In genomic region chr11:57597971-57598830, GRCh38 we compare ENCODE assay signal across 8 cellular contexts. TPM values are rescaled to one million over a fixed set of nuclear protein-coding genes. Genes with fewer than 3 reads are reported as not detected.
DNase-seq lines count a peak whose midpoint lies in the region; FAIRE-seq and TF ChIP-seq lines count a peak whose summit lies in the region.

No MANE protein-coding gene starts in this region.

- no peaks in the 10 kb centered on the region for H3K9me3 Mint-ChIP-seq in MCF 10A (ENCODE audit: unreplicated experiment)
- no peaks in the 10 kb centered on the region for H3K9me3 Mint-ChIP-seq in activated naive CD4-positive, alpha-beta T cell treated with anti-CD3 and anti-CD28 coated beads for 36 hours

- peak overlapping the region; percentile 35 for H3K9ac ChIP-seq in skeletal muscle satellite cell (ENCODE audit: low read depth, low read length)

- no TSS peak for BruUV-seq in MCF 10A (replicated peaks; lab: Mats Ljungman, UMichigan)

- no peaks in the 10 kb centered on the region for H3K9me3 ChIP-seq in skeletal muscle satellite cell (replicated peaks; ENCODE audit: low read length)

- no peak for FAIRE-seq in H54 (lab: Jason Lieb, UNC)

- H3K4me1 Mint-ChIP-seq in MCF 10A (ENCODE audit: insufficient read depth, unreplicated experiment), result peaks cover 8% of the 10 kb centered on the region
- H3K4me1 Mint-ChIP-seq in activated naive CD4-positive, alpha-beta T cell treated with anti-CD3 and anti-CD28 coated beads for 36 hours (ENCODE audit: low read depth), result peaks cover 3% of the 10 kb centered on the region

- no peak overlapping the region for H3K27ac Mint-ChIP-seq in MCF 10A (ENCODE audit: low read depth, unreplicated experiment)
- no peak overlapping the region for H3K27ac Mint-ChIP-seq in activated naive CD4-positive, alpha-beta T cell treated with anti-CD3 and anti-CD28 coated beads for 36 hours

- H3K4me1 ChIP-seq in skeletal muscle satellite cell (ENCODE audit: control insufficient read depth, insufficient read depth, low read length), result peaks cover 13% of the 10 kb centered on the region

- peak overlapping the region; percentile 59 for H3K4me2 ChIP-seq in skeletal muscle satellite cell (ENCODE audit: low read length)

- H3K4me3 Mint-ChIP-seq in MCF 10A (ENCODE audit: unreplicated experiment), result peak overlapping the region; percentile 23
- H3K4me3 Mint-ChIP-seq in activated naive CD4-positive, alpha-beta T cell treated with anti-CD3 and anti-CD28 coated beads for 36 hours, result no peak overlapping the region

- no peak for TF ChIP-seq POLR2A in H54 (IDR thresholded peaks at IDR 0.05; ENCODE audit: low read depth, low read length)

- CTCF ChIA-PET in MCF 10A (lab: Yijun Ruan, JAX), result no interaction called here
- CTCF ChIA-PET in activated naive CD4-positive, alpha-beta T cell treated with anti-CD3 and anti-CD28 coated beads for 36 hours (lab: Charles Lee), result interaction anchor here (0.9 kb wide), 1 partner anchor 9 kb away, joined by 3 read pairs; no protein-coding TSS in a partner anchor

- intact Hi-C loops in MCF 10A (cut with micrococcal nuclease), result no loop called here
- intact Hi-C loops in activated naive CD4-positive, alpha-beta T cell treated with anti-CD3 and anti-CD28 coated beads for 36 hours (cut with micrococcal nuclease), result no loop called here

- no peak for TF ChIP-seq CTCF in MCF 10A (IDR thresholded peaks at IDR 0.05; ENCODE audit: unreplicated experiment)

- POLR2A ChIA-PET in MCF 10A (lab: Yijun Ruan, JAX), result interaction anchor here (1.9 kb wide), 1 partner anchor 21 kb away, joined by 4 read pairs; no protein-coding TSS in a partner anchor

- peaks cover 37% of the 10 kb centered on the region for H3K27me3 ChIP-seq in skeletal muscle satellite cell (ENCODE audit: control insufficient read depth, insufficient read depth, low read length)

- DNase-seq in H54 (ENCODE audit: insufficient read length, low spot score) (peak; percentile 74), MCF 10A (ENCODE audit: unreplicated experiment) (no peak), iPS-NIHi7 (ENCODE audit: extremely low spot score) (peak; percentile 95), glomerular visceral epithelial cell (ENCODE audit: extremely low spot score) (no peak), RPMI8226 (no peak)
- DNase-seq in activated CD4-positive, alpha-beta T cell treated with anti-CD3 and anti-CD28 coated beads for 48 hours, result no peak
- no peak for DNase-seq in activated naive CD4-positive, alpha-beta T cell treated with anti-CD3 and anti-CD28 coated beads for 36 hours

- H3K36me3 ChIP-seq in skeletal muscle satellite cell (ENCODE audit: insufficient read depth, low read length), result no peaks in the 10 kb centered on the region

- no peaks in the 10 kb centered on the region for H3K27me3 Mint-ChIP-seq in MCF 10A (ENCODE audit: insufficient read depth, unreplicated experiment)
- peaks cover 17% of the 10 kb centered on the region for H3K27me3 Mint-ChIP-seq in activated naive CD4-positive, alpha-beta T cell treated with anti-CD3 and anti-CD28 coated beads for 36 hours (ENCODE audit: low read depth)

- peak overlapping the region; percentile 63 for H3K4me3 ChIP-seq in skeletal muscle satellite cell (ENCODE audit: low read length)

- no peaks in the 10 kb centered on the region for H3K36me3 Mint-ChIP-seq in MCF 10A (ENCODE audit: insufficient read depth, unreplicated experiment)
- H3K36me3 Mint-ChIP-seq in activated naive CD4-positive, alpha-beta T cell treated with anti-CD3 and anti-CD28 coated beads for 36 hours (ENCODE audit: low read depth), result no peaks in the 10 kb centered on the region

RNA-seq across cellular contexts. Expression of gene SERPING1, which starts 0.7 kb away (rescaled TPM):
- 1.1 TPM in 1 of 2 replicates, not detected in the other for total RNA-seq in MCF 10A (2022)
- total RNA-seq in skeletal muscle satellite cell (2012; rRNA removed), result 15.0 and 26.4 TPM in 2 replicates
- under 1 TPM; 0.17 to 0.43 TPM for total RNA-seq in activated naive CD4-positive, alpha-beta T cell treated with anti-CD3 and anti-CD28 coated beads for 36 hours

RNA-seq across cellular contexts. Expression of gene UBE2L6, which starts 30.7 kb away (rescaled TPM):
- total RNA-seq in MCF 10A (2022), result 17.0 and 17.3 TPM in 2 replicates
- total RNA-seq in skeletal muscle satellite cell (2012; rRNA removed), result 62.5 and 65.4 TPM in 2 replicates
- 100 to 1,000 TPM; 187 to 194 TPM for total RNA-seq in activated naive CD4-positive, alpha-beta T cell treated with anti-CD3 and anti-CD28 coated beads for 36 hours

RNA-seq across cellular contexts. Expression of gene YPEL4, which starts 51.5 kb away (rescaled TPM):
- total RNA-seq in MCF 10A (2022), result 0.16 TPM in 1 of 2 replicates, not detected in the other
- total RNA-seq in skeletal muscle satellite cell (2012; rRNA removed), result 0.22 and 0.25 TPM in 2 replicates
- total RNA-seq in activated naive CD4-positive, alpha-beta T cell treated with anti-CD3 and anti-CD28 coated beads for 36 hours, result under 1 TPM; 0.17 to 0.54 TPM

RNA-seq across cellular contexts. Expression of gene CLP1, which starts 59.4 kb away (rescaled TPM):
- total RNA-seq in MCF 10A (2022), result 8.6 and 9.2 TPM in 2 replicates
- total RNA-seq in skeletal muscle satellite cell (2012; rRNA removed), result 13.2 and 13.3 TPM in 2 replicates
- total RNA-seq in activated naive CD4-positive, alpha-beta T cell treated with anti-CD3 and anti-CD28 coated beads for 36 hours, result 10 to 100 TPM; 11.3 to 14.2 TPM

Comparison
In these comparisons a context has a peak if more than half of its experiments do, and no peak if none do; other contexts are left out.
1. DNase-seq: peak in H54 (single experiment) and iPS-NIHi7 (single experiment); none in MCF 10A (single experiment), activated CD4-positive, alpha-beta T cell treated with anti-CD3 and anti-CD28 coated beads for 48 hours (single experiment), glomerular visceral epithelial cell (single experiment), activated naive CD4-positive, alpha-beta T cell treated with anti-CD3 and anti-CD28 coated beads for 36 hours (single experiment) and RPMI8226 (single experiment).
2. RNA of gene UBE2L6, which starts 30.7 kb away (total RNA-seq): 187 to 194 TPM in activated naive CD4-positive, alpha-beta T cell treated with anti-CD3 and anti-CD28 coated beads for 36 hours; 17.0 to 17.3 TPM in MCF 10A; every median in the first group is over 10 times any median in the second.